Comparison of ENCODE assay signal across 21 cellular contexts in the genomic region with DNA sequence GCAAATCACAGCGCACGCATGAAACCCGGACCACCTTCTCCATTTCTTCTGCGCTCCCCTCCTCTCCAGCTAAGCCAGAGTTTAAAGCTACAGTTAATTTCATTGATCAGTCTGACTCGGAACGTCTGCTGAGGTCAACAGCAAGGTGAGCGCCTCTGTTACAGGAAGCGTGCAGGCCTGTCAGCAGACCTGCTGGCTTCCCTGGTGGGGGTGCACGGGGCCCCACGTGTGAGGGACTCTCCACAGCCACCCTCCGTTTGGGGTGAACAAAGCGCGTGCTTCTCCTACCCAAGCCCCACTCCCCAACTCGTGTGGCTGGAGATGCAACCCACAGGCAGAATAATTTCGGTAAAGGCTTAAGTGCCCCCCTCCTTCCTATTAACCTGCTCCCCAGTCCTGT.
"Had no signal": no experiment of that assay in that cellular context is flagged by ENCODE, and none has a peak within 500 bp of the region (broad histone marks: within the 10 kb centered on the region; RNA-seq: fewer than 3 reads in every experiment).

No MANE protein-coding gene starts in this region.

- H3K4me2 ChIP-seq: hepatocyte had no signal

- H3K4me3 ChIP-seq: esophagus muscularis mucosa, hepatocyte, spleen, thoracic aorta, transverse colon had no signal

- H3K4me1 Mint-ChIP-seq: naive thymus-derived CD4-positive, alpha-beta T cell; stimulated activated memory B cell treated with anti-CD40 and anti-IgM and Interleukin-4, amounts not matched to agents 10 μg/mL and 1 μg/mL and 100 μg/mL, for 72 hours had no signal

- H3K79me2 ChIP-seq: hepatocyte had no signal

- H3K36me3 ChIP-seq: esophagus muscularis mucosa, neutrophil, spleen, thoracic aorta, transverse colon had no signal

- H3K9me3 ChIP-seq: esophagus muscularis mucosa, neutrophil, spleen, thoracic aorta, transverse colon had no signal

- H3K4me3 Mint-ChIP-seq: naive thymus-derived CD4-positive, alpha-beta T cell; nephron progenitor cell; stimulated activated memory B cell treated with anti-CD40 and anti-IgM and Interleukin-4, amounts not matched to agents 10 μg/mL and 1 μg/mL and 100 μg/mL, for 72 hours; stimulated activated naive CD8-positive, alpha-beta T cell treated with anti-CD3 and anti-CD28 coated beads, Interleukin-15, Interleukin-2, amounts not matched to agents 100 ng/mL and 50 ng/mL, for 24 hours had no signal

- DNase-seq: effector memory CD4-positive, alpha-beta T cell; foreskin fibroblast; head of caudate nucleus; kidney; left cardiac atrium; left ventricle myocardium superior; naive thymus-derived CD4-positive, alpha-beta T cell; nephron progenitor cell; posterior cingulate gyrus; spleen; stimulated activated CD4-positive, alpha-beta T cell treated with anti-CD3 and anti-CD28 coated beads, Interleukin-15, amount 100 ng/mL, for 24 hours; stimulated activated CD4-positive, alpha-beta T cell treated with anti-CD3 and anti-CD28 coated beads, Interleukin-1b, Interleukin-23, amount 100 ng/mL, for 48 hours; stimulated activated CD4-positive, alpha-beta T cell treated with anti-CD3 and anti-CD28 coated beads, Interleukin-4, amount 100 ng/mL, for 24 hours; transverse colon had no signal

- ATAC-seq: left cardiac atrium; left ventricle myocardium superior; naive thymus-derived CD4-positive, alpha-beta T cell; stimulated activated memory B cell treated with anti-CD40 and anti-IgM and Interleukin-4, amounts not matched to agents 10 μg/mL and 1 μg/mL and 100 μg/mL, for 72 hours had no signal

- H3K36me3 Mint-ChIP-seq: naive thymus-derived CD4-positive, alpha-beta T cell; stimulated activated memory B cell treated with anti-CD40 and anti-IgM and Interleukin-4, amounts not matched to agents 10 μg/mL and 1 μg/mL and 100 μg/mL, for 72 hours had no signal

- H2AFZ ChIP-seq: hepatocyte had no signal

- H3K9me3 Mint-ChIP-seq: nephron progenitor cell; stimulated activated memory B cell treated with anti-CD40 and anti-IgM and Interleukin-4, amounts not matched to agents 10 μg/mL and 1 μg/mL and 100 μg/mL, for 72 hours; stimulated activated naive CD8-positive, alpha-beta T cell treated with anti-CD3 and anti-CD28 coated beads, Interleukin-15, Interleukin-2, amounts not matched to agents 100 ng/mL and 50 ng/mL, for 24 hours had no signal

- H3K4me1 ChIP-seq: spleen, transverse colon had no signal

- H3K27ac Mint-ChIP-seq: naive thymus-derived CD4-positive, alpha-beta T cell; nephron progenitor cell; stimulated activated memory B cell treated with anti-CD40 and anti-IgM and Interleukin-4, amounts not matched to agents 10 μg/mL and 1 μg/mL and 100 μg/mL, for 72 hours; stimulated activated naive CD8-positive, alpha-beta T cell treated with anti-CD3 and anti-CD28 coated beads, Interleukin-15, Interleukin-2, amounts not matched to agents 100 ng/mL and 50 ng/mL, for 24 hours had no signal

- H3K27ac ChIP-seq: epithelial cell of prostate, esophagus muscularis mucosa, hepatocyte, neutrophil, spleen, thoracic aorta, transverse colon had no signal
